ENCODE assay signal across 1 cellular context in genomic region chr6:154356690-154357089, GRCh38.
TF ChIP-seq lines count a peak whose summit lies in the region.

Gene IPCEF1 (minus strand): TSS chr6:154356803. CDS start chr6:154265947, 90,856 bp downstream.

TF ChIP-seq in GM23338, 12 proteins besides CTCF, POLR2A, EP300 and RAD21 (continued from another document):
- TF ChIP-seq ZNF331 (CRISPR knock-in tag; IDR thresholded peaks at IDR 0.05; ENCODE audit: low read depth) = no peak
- no peak for TF ChIP-seq REST (IDR thresholded peaks at IDR 0.05; ENCODE audit: unreplicated experiment)
- no peak for TF ChIP-seq JUNB (IDR thresholded peaks at IDR 0.05; ENCODE audit: unreplicated experiment)
- TF ChIP-seq NANOG (IDR thresholded peaks at IDR 0.05; ENCODE audit: borderline replicate concordance) = no peak
- no peak for TF ChIP-seq STAT1 (IDR thresholded peaks at IDR 0.05; ENCODE audit: unreplicated experiment)
- TF ChIP-seq ETS1 (IDR thresholded peaks at IDR 0.05) = no peak
- TF ChIP-seq EZH2 (IDR thresholded peaks at IDR 0.05; ENCODE audit: low read depth, unreplicated experiment) = no peak
- no peak for TF ChIP-seq CREB1 (CRISPR knock-in tag; IDR thresholded peaks at IDR 0.05; ENCODE audit: low read depth)
- TF ChIP-seq EZH2phosphoT487 (IDR thresholded peaks at IDR 0.05; ENCODE audit: unreplicated experiment) = no peak
